ENCODE assay signal across 8 cellular contexts in the genomic region with DNA sequence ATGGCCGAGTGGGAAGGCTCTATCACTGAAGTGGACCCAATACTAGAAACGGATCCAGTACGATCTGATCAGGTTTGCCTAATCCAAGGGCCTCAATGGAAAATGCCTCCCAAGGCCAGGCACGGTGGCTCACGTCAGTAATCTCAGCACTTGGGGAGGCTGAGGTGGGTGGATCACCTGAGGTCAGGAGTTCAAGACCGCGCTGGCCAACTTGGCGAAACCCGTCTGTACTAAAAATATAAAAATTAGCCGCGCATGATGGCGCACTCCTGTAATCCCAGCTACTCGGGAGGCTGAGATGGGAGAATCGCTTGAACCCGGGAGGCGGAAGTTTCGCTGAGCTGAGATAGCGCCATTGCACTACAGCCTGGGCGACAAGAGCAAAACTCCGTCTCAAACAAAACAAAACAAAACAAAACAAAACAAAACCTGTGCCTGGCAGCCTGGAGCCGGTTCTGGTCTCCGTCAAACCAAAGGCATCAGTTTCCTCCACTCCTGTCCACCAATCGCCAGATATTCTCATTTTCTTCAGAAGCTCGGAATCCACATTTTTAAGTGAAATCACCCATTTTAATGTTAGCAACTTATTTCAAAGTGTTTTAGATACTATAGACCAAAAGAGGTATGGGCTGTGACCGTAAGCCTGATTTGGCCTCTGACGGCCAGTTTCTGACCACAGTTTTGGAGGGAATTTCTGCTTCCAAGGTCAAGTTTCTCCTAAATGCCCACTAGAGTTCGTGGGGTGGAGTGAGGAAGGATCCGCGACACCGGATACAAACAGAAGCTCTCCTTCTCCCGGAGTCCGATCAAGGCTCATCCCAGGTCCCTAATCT. TPM values are rescaled to one million over a fixed set of nuclear protein-coding genes. Genes with fewer than 3 reads are reported as not detected.
DNase-seq lines count a peak whose midpoint lies in the region; ATAC-seq and TF ChIP-seq lines count a peak whose summit lies in the region.

No MANE protein-coding gene starts in this region.

- POLR2A ChIA-PET in CD8-positive, alpha-beta T cell (lab: Charles Lee) = interaction anchor here (0.8 to 1.9 kb wide), 6 partner anchors 9 to 41 kb away, joined by 3 to 15 read pairs (median 4); a partner anchor contains a TSS

- no peaks in the 10 kb centered on the region for H3K27me3 Mint-ChIP-seq in CD8-positive, alpha-beta T cell (ENCODE audit: low read depth)

- CTCF ChIA-PET in CD8-positive, alpha-beta T cell (lab: Charles Lee) = interaction anchor here (0.8 to 4.5 kb wide), 5 partner anchors 15 to 29 kb away, joined by 3 to 28 read pairs (median 9); a partner anchor contains a TSS

- peaks cover 20% of the 10 kb centered on the region for H3K4me1 ChIP-seq in CD8-positive, alpha-beta T cell (ENCODE audit: insufficient read depth, low read length)
- peaks cover 26% of the 10 kb centered on the region for H3K4me1 ChIP-seq in OCI-LY1 (ENCODE audit: insufficient read depth, low read length, severe bottlenecking)
- no peaks in the 10 kb centered on the region for H3K4me1 ChIP-seq in endocrine pancreas (ENCODE audit: control insufficient read depth, insufficient read depth, low read length)
- H3K4me1 ChIP-seq in neutrophil (ENCODE audit: control insufficient read depth in 1 of 2, insufficient read depth in 1 of 2, low read depth in 1 of 2, low read length in 1 of 2) = peaks cover 22 to 23% of the 10 kb centered on the region in 2 experiments

- peak overlapping the region; percentile 87 for H3K27ac Mint-ChIP-seq in CD8-positive, alpha-beta T cell

- H3F3A ChIP-seq in OCI-LY1 (ENCODE audit: insufficient read depth, low read length) = no peaks in the 10 kb centered on the region

- intact Hi-C loops in CD8-positive, alpha-beta T cell (cut with DNase I, micrococcal nuclease) = loop anchor here in 1 of 2 experiments (1.0 to 2.0 kb wide), 3 partner anchors 17 to 301 kb away; a partner anchor contains a TSS

- no peaks in the 10 kb centered on the region for H3K36me3 ChIP-seq in CD8-positive, alpha-beta T cell (ENCODE audit: insufficient read depth, low read length)
- H3K36me3 ChIP-seq in OCI-LY1 (ENCODE audit: insufficient read depth, low read length) = no peaks in the 10 kb centered on the region
- no peaks in the 10 kb centered on the region for H3K36me3 ChIP-seq in endocrine pancreas (ENCODE audit: control insufficient read depth, insufficient read depth, low read length)
- H3K36me3 ChIP-seq in neutrophil = no peaks in the 10 kb centered on the region

- peak overlapping the region; percentile 80 for H3K4me2 ChIP-seq in OCI-LY1 (ENCODE audit: low read length)

- no peaks in the 10 kb centered on the region for H3K9me2 ChIP-seq in OCI-LY1 (ENCODE audit: low read depth, low read length)

- H3K9me3 ChIP-seq in CD8-positive, alpha-beta T cell (ENCODE audit: low read length) = no peaks in the 10 kb centered on the region
- H3K9me3 ChIP-seq in OCI-LY1 (ENCODE audit: low read length) = no peaks in the 10 kb centered on the region
- no peaks in the 10 kb centered on the region for H3K9me3 ChIP-seq in endocrine pancreas (ENCODE audit: control insufficient read depth, low read length)
- no peaks in the 10 kb centered on the region for H3K9me3 ChIP-seq in neutrophil

- no peak for ATAC-seq in CD8-positive, alpha-beta T cell
- ATAC-seq in HG03565 (IDR thresholded peaks at IDR 0.05; ENCODE audit: unreplicated experiment) = no peak
- ATAC-seq in HG03460 (IDR thresholded peaks at IDR 0.05; ENCODE audit: unreplicated experiment) = no peak

- H3K9ac ChIP-seq in OCI-LY1 (ENCODE audit: low read length) (peak overlapping the region; percentile 78), endocrine pancreas (ENCODE audit: control insufficient read depth, insufficient read depth, low read length) (peak overlapping the region; percentile 65)

- peak overlapping the region; percentile 54 for H3K27ac ChIP-seq in CD8-positive, alpha-beta T cell (ENCODE audit: low read depth, low read length)
- H3K27ac ChIP-seq in OCI-LY1 (ENCODE audit: low read depth, low read length, poor library complexity, severe bottlenecking) = peak overlapping the region; percentile 74
- no peak overlapping the region for H3K27ac ChIP-seq in neutrophil

- peak overlapping the region; percentile 85 for H3K4me3 ChIP-seq in CD8-positive, alpha-beta T cell (ENCODE audit: low read depth, low read length)
- H3K4me3 ChIP-seq in OCI-LY1 (ENCODE audit: low read depth, low read length, poor library complexity, severe bottlenecking) (peak overlapping the region; percentile 65), endocrine pancreas (ENCODE audit: control insufficient read depth, insufficient read depth, low read length) (peak overlapping the region; percentile 82), neutrophil (ENCODE audit: low read depth in 1 of 2, low read length in 1 of 2) (peak overlapping the region; percentile 53 to 61)

- peaks cover 23% of the 10 kb centered on the region for H3K4me1 Mint-ChIP-seq in CD8-positive, alpha-beta T cell (ENCODE audit: low read depth)

- H4K20me1 ChIP-seq in OCI-LY1 (ENCODE audit: insufficient read depth, low read length) = no peaks in the 10 kb centered on the region

- H3K36me3 Mint-ChIP-seq in CD8-positive, alpha-beta T cell = peaks cover 2% of the 10 kb centered on the region

- H2AFZ ChIP-seq in OCI-LY1 (ENCODE audit: low read length) = peak overlapping the region; percentile 25; the same call in 1 of the 2 replicates

- TF ChIP-seq CTCF in CD8-positive, alpha-beta T cell (IDR thresholded peaks at IDR 0.05) = no peak
- TF ChIP-seq CTCF in OCI-LY1 (IDR thresholded peaks at IDR 0.05; ENCODE audit: low read length) (no peak), neutrophil (IDR thresholded peaks at IDR 0.05) (no peak)

- H3K79me2 ChIP-seq in OCI-LY1 (ENCODE audit: insufficient read depth, low read length) = no peaks in the 10 kb centered on the region

- H3K9me3 Mint-ChIP-seq in CD8-positive, alpha-beta T cell = no peaks in the 10 kb centered on the region

- no peak for DNase-seq in CD8-positive, alpha-beta T cell
- no peak for DNase-seq in UCSD-AML1 (lab: John Stamatoyannopoulos, UW; ENCODE audit: unreplicated experiment)
- DNase-seq in SHP77 treated with DMSO at 0.1 percent for 48 hours (lab: John Stamatoyannopoulos, UW) = no peak

- peak overlapping the region; percentile 91 for H3K4me3 Mint-ChIP-seq in CD8-positive, alpha-beta T cell

- H3K27me3 ChIP-seq in CD8-positive, alpha-beta T cell (ENCODE audit: insufficient read depth, low read length) = no peaks in the 10 kb centered on the region
- no peaks in the 10 kb centered on the region for H3K27me3 ChIP-seq in OCI-LY1 (ENCODE audit: insufficient read depth, low read length)
- H3K27me3 ChIP-seq in endocrine pancreas (ENCODE audit: control insufficient read depth, insufficient read depth, low read length) = no peaks in the 10 kb centered on the region
- peaks cover 52% of the 10 kb centered on the region for H3K27me3 ChIP-seq in neutrophil

RNA-seq across cellular contexts. Expression of a gene that starts 0.7 kb away (rescaled TPM):
- under 1 TPM; 0.27 to 0.28 TPM for total RNA-seq in CD8-positive, alpha-beta T cell

RNA-seq across cellular contexts. Expression of a gene that starts 29.0 kb away (rescaled TPM):
- 10 to 100 TPM; 46.4 to 48.0 TPM for total RNA-seq in CD8-positive, alpha-beta T cell

RNA-seq across cellular contexts. Expression of a gene that starts 36.4 kb away (rescaled TPM):
- 10 to 100 TPM; 36.7 to 36.9 TPM for total RNA-seq in CD8-positive, alpha-beta T cell
